Comparison of ENCODE assay signal across 8 cellular contexts in genomic region chr3:45656575-45657363, GRCh38. TPM values are rescaled to one million over a fixed set of nuclear protein-coding genes. Genes with fewer than 3 reads are reported as not detected.
DNase-seq lines count a peak whose midpoint lies in the region; ATAC-seq and TF ChIP-seq lines count a peak whose summit lies in the region.

No MANE protein-coding gene starts in this region.

- no peak overlapping the region for H3K4me3 Mint-ChIP-seq in Caco-2 (ENCODE audit: unreplicated experiment)

- POLR2A ChIA-PET in Caco-2 (lab: Charles Lee) = no interaction called here

- peaks cover 17% of the 10 kb centered on the region for H3K36me3 Mint-ChIP-seq in Caco-2 (ENCODE audit: insufficient read depth, unreplicated experiment)

- no peak overlapping the region for H4K12ac ChIP-seq in trophoblast cell (ENCODE audit: low read depth, low read length)

- no peak overlapping the region for H4K8ac ChIP-seq in trophoblast cell (ENCODE audit: low read depth, low read length)

- H3K36me3 ChIP-seq in Caco-2 (ENCODE audit: control insufficient read depth, insufficient read depth, low read length) (no peaks in the 10 kb centered on the region; the same call in 1 of the 2 replicates), SJSA1 (peaks cover 3% of the 10 kb centered on the region; the same call in 1 of the 2 replicates), trophoblast cell (ENCODE audit: control insufficient read depth in 1 of 2, insufficient read depth in 2 of 2, low read length in 2 of 2) (no peaks in the 10 kb centered on the region), upper lobe of left lung (no peaks in the 10 kb centered on the region)

- DNase-seq in Caco-2 (peak; percentile 89 to 90), MV-4-11 (lab: John Stamatoyannopoulos, UW) (peak; percentile 89), SJSA1 (ENCODE audit: low read depth in 1 of 2, low spot score in 2 of 2) (peak; percentile 64 to 90), glomerular endothelial cell (ENCODE audit: extremely low read depth, low read depth, low spot score) (peak; percentile 93), trophoblast cell (peak; percentile 94 to 98), upper lobe of left lung (peak in 1 of 2 donors; percentile 95)
- DNase-seq in activated naive CD4-positive, alpha-beta T cell (lab: John Stamatoyannopoulos, UW) = peak; percentile 43 to 76 (median 70)

- no CpG with 5 or more reads among the region's 14 CpGs for WGBS in trophoblast cell (ENCODE audit: extremely low coverage, insufficient coverage, insufficient read length)
- WGBS in upper lobe of left lung, 2 donors = 34 to 45% methylated on average over 14 of the region's 14 CpGs

- ATAC-seq in GM21723 (IDR thresholded peaks at IDR 0.05; ENCODE audit: unreplicated experiment) (peak; percentile 49), upper lobe of left lung (ENCODE audit: low FRiP score in 2 of 2) (peak; percentile 95)

- no peak overlapping the region for H3K23ac ChIP-seq in trophoblast cell (ENCODE audit: low read length)

- no TSS peak for BruUV-seq in Caco-2 (replicated peaks; lab: Mats Ljungman, UMichigan)

- no peak overlapping the region for H2BK12ac ChIP-seq in trophoblast cell (ENCODE audit: low read length)

- no peak overlapping the region for H2BK120ac ChIP-seq in trophoblast cell (ENCODE audit: insufficient read depth, low read length, poor library complexity)

- no peak overlapping the region for H3K9ac ChIP-seq in trophoblast cell (ENCODE audit: low read length)

- no peak for TF ChIP-seq EP300 in upper lobe of left lung (IDR thresholded peaks at IDR 0.05)

- H3K27ac Mint-ChIP-seq in Caco-2 (ENCODE audit: unreplicated experiment) = no peak overlapping the region

- no peaks in the 10 kb centered on the region for H3K79me1 ChIP-seq in trophoblast cell (ENCODE audit: low read length)

- CTCF ChIA-PET in Caco-2 (lab: Charles Lee) = interaction anchor here (0.8 to 2.2 kb wide), 7 partner anchors 20 to 146 kb away, joined by 3 to 9 read pairs (median 4); partner anchors contain the start of gene LIMD1

- no peak overlapping the region for H3K4ac ChIP-seq in trophoblast cell (ENCODE audit: low read depth, low read length)

- no peak overlapping the region for H3K14ac ChIP-seq in trophoblast cell (ENCODE audit: low read length)

- H3K9me3 ChIP-seq in Caco-2 (no peaks in the 10 kb centered on the region), SJSA1 (replicated peaks) (no peaks in the 10 kb centered on the region), trophoblast cell (ENCODE audit: insufficient read depth, low read depth, low read length) (no peaks in the 10 kb centered on the region), upper lobe of left lung (no peaks in the 10 kb centered on the region)

- no peak overlapping the region for H2BK5ac ChIP-seq in trophoblast cell (ENCODE audit: low read depth, low read length, poor library complexity)

- no peak overlapping the region for H3K18ac ChIP-seq in trophoblast cell (ENCODE audit: low read length)

- H3K4me3 ChIP-seq in Caco-2 (ENCODE audit: low read depth, low read length) (no peak overlapping the region), SJSA1 (no peak overlapping the region), trophoblast cell (ENCODE audit: low read depth, low read length) (no peak overlapping the region), upper lobe of left lung (no peak overlapping the region)

- no peaks in the 10 kb centered on the region for H3K9me3 Mint-ChIP-seq in Caco-2 (ENCODE audit: unreplicated experiment)

- no peaks in the 10 kb centered on the region for H3K79me2 ChIP-seq in trophoblast cell (ENCODE audit: control insufficient read depth, insufficient read depth, low read length, poor library complexity)

- H3K4me2 ChIP-seq in trophoblast cell (ENCODE audit: low read length) = no peak overlapping the region

- no peak overlapping the region for H2AFZ ChIP-seq in trophoblast cell (ENCODE audit: insufficient read depth, low read length, poor library complexity)

- intact Hi-C loops in Caco-2 (cut with micrococcal nuclease; ENCODE audit: unreplicated experiment) = loop anchor here (1.0 to 2.0 kb wide), 3 partner anchors 22 to 145 kb away; no protein-coding TSS in a partner anchor

- H4K91ac ChIP-seq in trophoblast cell (ENCODE audit: low read depth, low read length) = no peak overlapping the region

- TF ChIP-seq CTCF in Caco-2 (IDR thresholded peaks at IDR 0.05; ENCODE audit: insufficient read depth in 1 of 2, low read depth in 1 of 2, low read length in 1 of 2, severe bottlenecking in 1 of 2, unreplicated experiment in 1 of 2) = peak; percentile 86 to 89
- TF ChIP-seq CTCF in upper lobe of left lung (IDR thresholded peaks at IDR 0.05) = peak; percentile 88 to 96 (median 94)

- H2AK5ac ChIP-seq in trophoblast cell (ENCODE audit: low read length) = no peak overlapping the region

- H3K27ac ChIP-seq in SJSA1 = peak overlapping the region; percentile 19; the same call in 1 of the 2 replicates
- no peak overlapping the region for H3K27ac ChIP-seq in trophoblast cell (ENCODE audit: low read depth, low read length)
- H3K27ac ChIP-seq in upper lobe of left lung = peak overlapping the region in 3 of 4 donors; percentile 39 to 65 (median 52)

- no peaks in the 10 kb centered on the region for H3K27me3 Mint-ChIP-seq in Caco-2 (ENCODE audit: insufficient read depth, unreplicated experiment)

- TF ChIP-seq POLR2A in upper lobe of left lung (IDR thresholded peaks at IDR 0.05) = no peak

- peaks cover 10% of the 10 kb centered on the region for H3K4me1 ChIP-seq in Caco-2
- peaks cover 22% of the 10 kb centered on the region for H3K4me1 ChIP-seq in SJSA1 (replicated peaks)
- no peaks in the 10 kb centered on the region for H3K4me1 ChIP-seq in trophoblast cell (ENCODE audit: control insufficient read depth in 1 of 2, insufficient read depth in 2 of 2, low read length in 2 of 2)
- peaks cover 22 to 55% (median 41%) of the 10 kb centered on the region in 4 donors for H3K4me1 ChIP-seq in upper lobe of left lung

- H3K27me3 ChIP-seq in Caco-2 (replicated peaks; ENCODE audit: control insufficient read depth, insufficient read depth, low read length) (no peaks in the 10 kb centered on the region), SJSA1 (replicated peaks) (no peaks in the 10 kb centered on the region), trophoblast cell (ENCODE audit: insufficient read depth, low read length) (no peaks in the 10 kb centered on the region), upper lobe of left lung (no peaks in the 10 kb centered on the region)

- H3K4me1 Mint-ChIP-seq in Caco-2 (ENCODE audit: low read depth, unreplicated experiment) = peaks cover 6% of the 10 kb centered on the region

RNA-seq across cellular contexts. Expression of gene SACM1L, which starts 32.4 kb away (rescaled TPM):
- total RNA-seq in Caco-2 (2022) (51.0 and 53.5 TPM in 2 replicates), glomerular endothelial cell (18.1 and 27.8 TPM in 2 replicates), upper lobe of left lung (100 to 1,000 TPM in 1 of 6 donors, 10 to 100 TPM in 5; 29.9 to 102 (median 63.9) TPM)
- 25.2 and 28.8 TPM in 2 replicates for total RNA-seq in SJSA1 (2014; rRNA removed; shearing (Covaris generic))
- 16.8 and 16.9 TPM in 2 replicates for polyA plus RNA-seq in trophoblast cell (2013)
